ENCODE assay signal across 8 cellular contexts in the genomic region with DNA sequence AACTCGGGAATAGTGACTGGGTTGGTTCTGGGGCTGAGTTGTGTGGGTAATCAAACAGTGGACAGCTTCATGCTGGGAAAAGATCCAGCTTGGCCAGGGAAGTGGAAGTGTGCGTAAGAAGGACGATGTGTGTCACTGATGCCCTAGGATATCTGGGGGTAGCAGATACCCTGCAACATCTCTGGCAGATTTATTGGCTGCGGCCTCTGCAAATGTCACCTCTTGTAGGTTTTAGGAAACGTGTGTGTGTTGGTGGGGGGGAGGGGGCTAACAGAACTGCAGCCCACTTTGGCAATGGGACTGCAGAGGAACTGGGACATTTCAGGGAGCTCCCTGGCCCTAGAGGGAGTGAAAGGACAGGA. TPM values are rescaled to one million over a fixed set of nuclear protein-coding genes. Genes with fewer than 3 reads are reported as not detected.
DNase-seq lines count a peak whose midpoint lies in the region; ATAC-seq and TF ChIP-seq lines count a peak whose summit lies in the region.

No MANE protein-coding gene starts in this region.

- peaks cover 7% of the 10 kb centered on the region for H3K27me3 Mint-ChIP-seq in T-helper 2 cell treated with Interferon-gamma antibody and Interleukin-4, amounts not matched to agents 5 μg/mL and 100 μg/mL, for 36 hours (ENCODE audit: low read depth)
- peaks cover 19% of the 10 kb centered on the region for H3K27me3 Mint-ChIP-seq in activated naive CD8-positive, alpha-beta T cell treated with anti-CD3 and anti-CD28 coated beads, Interleukin-2, amount 10 ng/mL, durations not matched to agents 7 days and 5 days

- peaks cover 0 to 12% of the 10 kb centered on the region in 2 donors for H3K27me3 ChIP-seq in left lung
- H3K27me3 ChIP-seq in subcutaneous abdominal adipose tissue (ENCODE audit: control insufficient read depth in 5 of 5, insufficient read depth in 4 of 5, low read length in 5 of 5), result no peaks in the 10 kb centered on the region

- peak overlapping the region in 4 of 5 donors; percentile 32 to 76 (median 69) for H3K9ac ChIP-seq in subcutaneous abdominal adipose tissue (ENCODE audit: low read length in 5 of 5)

- peak overlapping the region; percentile 83 for H3K4me3 Mint-ChIP-seq in T-helper 2 cell treated with Interferon-gamma antibody and Interleukin-4, amounts not matched to agents 5 μg/mL and 100 μg/mL, for 36 hours
- peak overlapping the region; percentile 88 for H3K4me3 Mint-ChIP-seq in activated naive CD8-positive, alpha-beta T cell treated with anti-CD3 and anti-CD28 coated beads, Interleukin-2, amount 10 ng/mL, durations not matched to agents 7 days and 5 days

- H3K4me3 ChIP-seq in left lung, result peak overlapping the region; percentile 26 to 87
- H3K4me3 ChIP-seq in subcutaneous abdominal adipose tissue (ENCODE audit: low read depth in 1 of 5, low read length in 5 of 5), result peak overlapping the region in 4 of 5 donors; percentile 57 to 72 (median 63)

- peaks cover 32% of the 10 kb centered on the region for H3K4me1 Mint-ChIP-seq in T-helper 2 cell treated with Interferon-gamma antibody and Interleukin-4, amounts not matched to agents 5 μg/mL and 100 μg/mL, for 36 hours (ENCODE audit: low read depth)
- peaks cover 23% of the 10 kb centered on the region for H3K4me1 Mint-ChIP-seq in activated naive CD8-positive, alpha-beta T cell treated with anti-CD3 and anti-CD28 coated beads, Interleukin-2, amount 10 ng/mL, durations not matched to agents 7 days and 5 days

- no peak for ATAC-seq in activated naive CD8-positive, alpha-beta T cell treated with anti-CD3 and anti-CD28 coated beads, Interleukin-2, amount 10 ng/mL, durations not matched to agents 7 days and 5 days (ENCODE audit: low read depth)
- ATAC-seq in left lung (no peak), HG02763 (IDR thresholded peaks at IDR 0.05; ENCODE audit: unreplicated experiment) (no peak)

- H3K4me1 ChIP-seq in left lung (peaks cover 49 to 75% of the 10 kb centered on the region in 2 donors), subcutaneous abdominal adipose tissue (ENCODE audit: control insufficient read depth in 5 of 5, insufficient read depth in 5 of 5, low read length in 5 of 5) (peaks cover 12 to 75% (median 69%) of the 10 kb centered on the region in 5 donors)

- H3K36me3 Mint-ChIP-seq in T-helper 2 cell treated with Interferon-gamma antibody and Interleukin-4, amounts not matched to agents 5 μg/mL and 100 μg/mL, for 36 hours (ENCODE audit: low read depth), result no peaks in the 10 kb centered on the region
- peaks cover 4% of the 10 kb centered on the region for H3K36me3 Mint-ChIP-seq in activated naive CD8-positive, alpha-beta T cell treated with anti-CD3 and anti-CD28 coated beads, Interleukin-2, amount 10 ng/mL, durations not matched to agents 7 days and 5 days

- POLR2A ChIA-PET in activated naive CD8-positive, alpha-beta T cell treated with anti-CD3 and anti-CD28 coated beads, Interleukin-2, amount 10 ng/mL, durations not matched to agents 7 days and 5 days (lab: Charles Lee), result interaction anchor here (0.7 to 1.5 kb wide), 3 partner anchors 26 to 76 kb away, joined by 3 to 5 read pairs (median 3); partner anchors contain the start of gene SLC4A2

- DNase-seq in T-helper 2 cell treated with Interferon-gamma antibody and Interleukin-4, amounts not matched to agents 5 μg/mL and 100 μg/mL, for 36 hours (ENCODE audit: low spot score), result no peak
- no peak for DNase-seq in T-helper 2 cell
- DNase-seq in activated naive CD8-positive, alpha-beta T cell treated with anti-CD3 and anti-CD28 coated beads, Interleukin-2, amount 10 ng/mL, durations not matched to agents 7 days and 5 days, result no peak
- no peak for DNase-seq in left lung
- DNase-seq in iPS-NIHi7 (ENCODE audit: extremely low spot score), result no peak
- DNase-seq in effector CD8-positive, alpha-beta T cell (lab: John Stamatoyannopoulos, UW), result no peak

- intact Hi-C loops in left lung (cut with DNase I), result no loop called here

- H3K27ac Mint-ChIP-seq in T-helper 2 cell treated with Interferon-gamma antibody and Interleukin-4, amounts not matched to agents 5 μg/mL and 100 μg/mL, for 36 hours, result peak overlapping the region; percentile 84
- no peak overlapping the region for H3K27ac Mint-ChIP-seq in activated naive CD8-positive, alpha-beta T cell treated with anti-CD3 and anti-CD28 coated beads, Interleukin-2, amount 10 ng/mL, durations not matched to agents 7 days and 5 days

- TF ChIP-seq CTCF in left lung (IDR thresholded peaks at IDR 0.05), result no peak

- H3K27ac ChIP-seq in left lung, result peak overlapping the region; percentile 87 to 90
- H3K27ac ChIP-seq in subcutaneous abdominal adipose tissue (ENCODE audit: low read depth, low read length), result peak overlapping the region; percentile 84

- H3K36me3 ChIP-seq in left lung (no peaks in the 10 kb centered on the region), subcutaneous abdominal adipose tissue (ENCODE audit: control insufficient read depth in 5 of 5, insufficient read depth in 5 of 5, low read length in 5 of 5) (no peaks in the 10 kb centered on the region)

- no peaks in the 10 kb centered on the region for H3K9me3 Mint-ChIP-seq in T-helper 2 cell treated with Interferon-gamma antibody and Interleukin-4, amounts not matched to agents 5 μg/mL and 100 μg/mL, for 36 hours
- no peaks in the 10 kb centered on the region for H3K9me3 Mint-ChIP-seq in activated naive CD8-positive, alpha-beta T cell treated with anti-CD3 and anti-CD28 coated beads, Interleukin-2, amount 10 ng/mL, durations not matched to agents 7 days and 5 days

- H3K9me3 ChIP-seq in left lung (no peaks in the 10 kb centered on the region), subcutaneous abdominal adipose tissue (ENCODE audit: control insufficient read depth in 5 of 5, low read length in 5 of 5) (no peaks in the 10 kb centered on the region)

RNA-seq across cellular contexts. Expression of gene AGAP3, which starts 1.0 kb away (rescaled TPM):
- 10 to 100 TPM; 31.7 to 32.7 TPM for total RNA-seq in activated naive CD8-positive, alpha-beta T cell treated with anti-CD3 and anti-CD28 coated beads, Interleukin-2, amount 10 ng/mL, durations not matched to agents 7 days and 5 days
- total RNA-seq in left lung, result 100 to 1,000 TPM; 161 to 167 TPM

RNA-seq across cellular contexts. Expression of gene TMUB1, which starts 2.0 kb away (rescaled TPM):
- 10 to 100 TPM; 75.7 to 78.3 TPM for total RNA-seq in activated naive CD8-positive, alpha-beta T cell treated with anti-CD3 and anti-CD28 coated beads, Interleukin-2, amount 10 ng/mL, durations not matched to agents 7 days and 5 days
- 10 to 100 TPM; 39.6 to 49.1 TPM for total RNA-seq in left lung

RNA-seq across cellular contexts. Expression of gene FASTK, which starts 4.7 kb away (rescaled TPM):
- total RNA-seq in activated naive CD8-positive, alpha-beta T cell treated with anti-CD3 and anti-CD28 coated beads, Interleukin-2, amount 10 ng/mL, durations not matched to agents 7 days and 5 days, result 100 to 1,000 TPM in 1 of 2 experiments, 10 to 100 TPM in 1; 96.5 to 100 TPM
- 10 to 100 TPM; 63.5 to 65.7 TPM for total RNA-seq in left lung

RNA-seq across cellular contexts. Expression of gene SLC4A2, which starts 25.9 kb away (rescaled TPM):
- 10 to 100 TPM; 86.8 to 89.9 TPM for total RNA-seq in activated naive CD8-positive, alpha-beta T cell treated with anti-CD3 and anti-CD28 coated beads, Interleukin-2, amount 10 ng/mL, durations not matched to agents 7 days and 5 days
- 100 to 1,000 TPM; 191 to 205 TPM for total RNA-seq in left lung

RNA-seq across cellular contexts. Expression of gene CDK5, which starts 27.6 kb away (rescaled TPM):
- 10 to 100 TPM; 15.3 to 15.9 TPM for total RNA-seq in activated naive CD8-positive, alpha-beta T cell treated with anti-CD3 and anti-CD28 coated beads, Interleukin-2, amount 10 ng/mL, durations not matched to agents 7 days and 5 days
- 10 to 100 TPM; 15.6 to 17.1 TPM for total RNA-seq in left lung

Comparison
In these comparisons a context has a peak if more than half of its experiments do, and no peak if none do; other contexts are left out.
1. RNA of gene AGAP3, which starts 1.0 kb away (total RNA-seq): 161 to 167 TPM in left lung; 31.7 to 32.7 TPM in activated naive CD8-positive, alpha-beta T cell treated with anti-CD3 and anti-CD28 coated beads, Interleukin-2, amount 10 ng/mL, durations not matched to agents 7 days and 5 days; every median in the first group is over 4 times any median in the second.